In genomic region chr9:37338218-37338617, GRCh38 we compare ENCODE assay signal across 1 cellular context.
TF ChIP-seq lines count a peak whose summit lies in the region.

No MANE protein-coding gene starts in this region.

TF ChIP-seq in GM12878, 131 proteins besides CTCF, POLR2A, EP300 and RAD21 (continued from another document):
- TF ChIP-seq ZBTB40 (IDR thresholded peaks at IDR 0.05; ENCODE audit: borderline replicate concordance) (no peak), ZBTB33 (IDR thresholded peaks at IDR 0.05) (no peak)
TF ChIP-seq in GM12878: peak in this region for 1.
